ENCODE assay signal across 16 cellular contexts in genomic region chr3:81601707-81602305, GRCh38.
A peak's percentile ranks its signal among the peaks of the same experiment; 100 is the strongest.
DNase-seq lines count a peak whose midpoint lies in the region; ATAC-seq and TF ChIP-seq lines count a peak whose summit lies in the region.
"Had no signal": no experiment of that assay in that cellular context is flagged by ENCODE, and none has a peak within 500 bp of the region (broad histone marks: within the 10 kb centered on the region; RNA-seq: fewer than 3 reads in every experiment).

No MANE protein-coding gene starts in this region.

- H3K27ac ChIP-seq in VCaP = peak overlapping the region; percentile 24; the same call in 1 of the 2 replicates

- peak; percentile 75 for ATAC-seq in GM18505 (IDR thresholded peaks at IDR 0.05; ENCODE audit: unreplicated experiment)
- ATAC-seq in GM21717 (IDR thresholded peaks at IDR 0.05; ENCODE audit: unreplicated experiment) = peak; percentile 65
- ATAC-seq in HG03378 (IDR thresholded peaks at IDR 0.05; ENCODE audit: unreplicated experiment) = peak; percentile 53

- no peak overlapping the region for H3K4me3 ChIP-seq in foreskin fibroblast (ENCODE audit: low read depth in 1 of 2, low read length in 2 of 2)

- no peak for TF ChIP-seq POLR2A in GM18505 (IDR thresholded peaks at IDR 0.05; ENCODE audit: borderline replicate concordance, extremely low read depth, insufficient read depth, insufficient read length)

- TF ChIP-seq CTCF in VCaP (conservative IDR thresholded peaks at IDR 0.05) = no peak
- TF ChIP-seq CTCF in foreskin fibroblast (IDR thresholded peaks at IDR 0.05; ENCODE audit: low read depth, low read length) = no peak

- DNase-seq in NCI-H1930 (lab: John Stamatoyannopoulos, UW) = no peak
- DNase-seq in middle frontal gyrus (ENCODE audit: extremely low spot score, low spot score) = no peak
- no peak for DNase-seq in hepatic stellate cell (ENCODE audit: low spot score)
- no peak for DNase-seq in foreskin fibroblast
- DNase-seq: COR-L47, HCEC 1CT, NCI-H1417 treated with DMSO at 0.1 percent for 48 hours, NCI-H2029, NCI-H2171, NCI-H446, NCI-H69, SW 1271 had no signal
